ENCODE assay signal across 8 cellular contexts in genomic region chr2:86886026-86886425, GRCh38. TPM values are rescaled to one million over a fixed set of nuclear protein-coding genes. Genes with fewer than 3 reads are reported as not detected.
"Had no signal": no experiment of that assay in that cellular context is flagged by ENCODE, and none has a peak within 500 bp of the region (broad histone marks: within the 10 kb centered on the region; RNA-seq: fewer than 3 reads in every experiment).

No MANE protein-coding gene starts in this region.

RNA-seq across cellular contexts. Expression of gene CD8B, which starts 24.3 kb away (rescaled TPM):
- total RNA-seq: lung microvascular endothelial cell, occipital lobe, osteocyte, progenitor cell of endocrine pancreas, pulmonary artery endothelial cell, renal cortical epithelial cell had no signal

RNA-seq across cellular contexts. Expression of gene RGPD1, which starts 55.9 kb away (rescaled TPM):
- total RNA-seq: left ventricle myocardium superior, pulmonary artery endothelial cell, upper lobe of right lung had no signal
